In genomic region chr6:37489697-37490336, GRCh38 we compare ENCODE assay signal across 1 cellular context.
TF ChIP-seq lines count a peak whose summit lies in the region.

No MANE protein-coding gene starts in this region.

TF ChIP-seq in GM23338, 12 proteins besides CTCF, POLR2A, EP300 and RAD21 (continued from another document):
- no peak for TF ChIP-seq ZNF462 (CRISPR knock-in tag; IDR thresholded peaks at IDR 0.05)
- no peak for TF ChIP-seq REST (IDR thresholded peaks at IDR 0.05; ENCODE audit: unreplicated experiment)
TF ChIP-seq in GM23338: peak in this region for 0.
